11 cellular contexts compared by ENCODE assay signal in the genomic region with DNA sequence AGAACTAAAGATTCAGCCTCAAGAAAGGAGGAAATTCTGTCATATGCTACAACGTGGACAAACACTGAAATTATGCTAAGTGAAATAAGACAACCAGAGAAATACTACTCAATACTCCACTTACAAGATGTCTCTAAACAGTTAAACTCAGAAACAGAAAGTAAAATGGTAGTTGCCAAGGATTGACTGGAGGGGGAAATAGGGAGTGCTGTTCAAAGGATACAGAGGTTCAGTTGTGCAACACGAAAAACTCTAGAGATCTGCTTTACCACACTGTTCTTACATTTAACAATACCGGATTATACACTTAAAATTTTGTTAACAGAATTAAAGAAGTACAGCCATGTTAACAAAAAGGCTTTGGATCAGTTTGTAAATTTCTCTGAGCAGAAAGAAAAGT. TPM values are rescaled to one million over a fixed set of nuclear protein-coding genes. Genes with fewer than 3 reads are reported as not detected.
DNase-seq lines count a peak whose midpoint lies in the region; ATAC-seq and TF ChIP-seq lines count a peak whose summit lies in the region.
"Had no signal": no experiment of that assay in that cellular context is flagged by ENCODE, and none has a peak within 500 bp of the region (broad histone marks: within the 10 kb centered on the region; RNA-seq: fewer than 3 reads in every experiment).

No MANE protein-coding gene starts in this region.

- no peak overlapping the region for H3K4me3 ChIP-seq in naive thymus-derived CD4-positive, alpha-beta T cell (ENCODE audit: low read length)
- H3K4me3 ChIP-seq: neural progenitor cell had no signal

- POLR2A ChIA-PET in CD4-positive, alpha-beta T cell (lab: Charles Lee) = interaction anchor here (0.8 kb wide), 1 partner anchor 40 kb away, joined by 3 read pairs; the partner anchor contains the start of gene C2orf15
- POLR2A ChIA-PET in naive thymus-derived CD4-positive, alpha-beta T cell (lab: Charles Lee) = no interaction called here

- no peaks in the 10 kb centered on the region for H3K4me1 ChIP-seq in naive thymus-derived CD4-positive, alpha-beta T cell (ENCODE audit: control insufficient read depth in 2 of 2, insufficient read depth in 2 of 2, low read length in 2 of 2)
- H3K4me1 ChIP-seq: neural progenitor cell had no signal

- H3K27me3 Mint-ChIP-seq in CD4-positive, alpha-beta T cell = no peaks in the 10 kb centered on the region
- no peaks in the 10 kb centered on the region for H3K27me3 Mint-ChIP-seq in central memory CD8-positive, alpha-beta T cell
- H3K27me3 Mint-ChIP-seq in naive thymus-derived CD4-positive, alpha-beta T cell = no peaks in the 10 kb centered on the region

- DNase-seq in CD4-positive, alpha-beta T cell = no peak
- DNase-seq in LHCN-M2 (ENCODE audit: low read depth) (peak; percentile 44), SK-N-DZ (ENCODE audit: low spot score) (no peak), occipital lobe (lab: John Stamatoyannopoulos, UW) (no peak), NCI-H1930 (lab: John Stamatoyannopoulos, UW) (no peak)
- DNase-seq in central memory CD8-positive, alpha-beta T cell (ENCODE audit: low spot score in 2 of 2) = no peak
- no peak for DNase-seq in naive thymus-derived CD4-positive, alpha-beta T cell
- DNase-seq: caudate nucleus had no signal

- peak overlapping the region; percentile 14 for H3K27ac Mint-ChIP-seq in CD4-positive, alpha-beta T cell
- H3K27ac Mint-ChIP-seq in central memory CD8-positive, alpha-beta T cell (ENCODE audit: low read depth) = peak overlapping the region; percentile 6
- H3K27ac Mint-ChIP-seq in naive thymus-derived CD4-positive, alpha-beta T cell = peak overlapping the region in 7 of 9 donors; percentile 5 to 63 (median 38)
- H3K27ac Mint-ChIP-seq: neural progenitor cell had no signal

- peaks cover 4% of the 10 kb centered on the region for H3K36me3 Mint-ChIP-seq in CD4-positive, alpha-beta T cell (ENCODE audit: low read depth)
- peaks cover 3% of the 10 kb centered on the region for H3K36me3 Mint-ChIP-seq in central memory CD8-positive, alpha-beta T cell (ENCODE audit: insufficient read depth)
- H3K36me3 Mint-ChIP-seq in naive thymus-derived CD4-positive, alpha-beta T cell = peaks cover 0 to 9% (median 0%) of the 10 kb centered on the region in 5 donors
- H3K36me3 Mint-ChIP-seq: neural progenitor cell had no signal

- H3K9me3 ChIP-seq in CD4-positive, alpha-beta T cell (ENCODE audit: control insufficient read depth, low read length) = no peaks in the 10 kb centered on the region
- H3K9me3 ChIP-seq in naive thymus-derived CD4-positive, alpha-beta T cell (ENCODE audit: control insufficient read depth in 2 of 3, low read length in 3 of 3) = no peaks in the 10 kb centered on the region

- CTCF ChIA-PET in CD4-positive, alpha-beta T cell (lab: Charles Lee) = no interaction called here
- CTCF ChIA-PET in naive thymus-derived CD4-positive, alpha-beta T cell (lab: Charles Lee) = no interaction called here

- no peak overlapping the region for H3K27ac ChIP-seq in CD4-positive, alpha-beta T cell (ENCODE audit: low read depth, low read length)
- H3K27ac ChIP-seq in naive thymus-derived CD4-positive, alpha-beta T cell (ENCODE audit: low read depth, low read length) = no peak overlapping the region
- H3K27ac ChIP-seq: neural progenitor cell had no signal

- no peaks in the 10 kb centered on the region for H3K9me3 Mint-ChIP-seq in CD4-positive, alpha-beta T cell
- H3K9me3 Mint-ChIP-seq in central memory CD8-positive, alpha-beta T cell = no peaks in the 10 kb centered on the region
- H3K9me3 Mint-ChIP-seq in naive thymus-derived CD4-positive, alpha-beta T cell = no peaks in the 10 kb centered on the region
- H3K9me3 Mint-ChIP-seq: neural progenitor cell had no signal

- H3K4me1 Mint-ChIP-seq in CD4-positive, alpha-beta T cell (ENCODE audit: low read depth) = peaks cover 5% of the 10 kb centered on the region
- H3K4me1 Mint-ChIP-seq in central memory CD8-positive, alpha-beta T cell = peaks cover 10% of the 10 kb centered on the region
- H3K4me1 Mint-ChIP-seq in naive thymus-derived CD4-positive, alpha-beta T cell = peaks cover 0 to 9% (median 8%) of the 10 kb centered on the region in 7 donors
- H3K4me1 Mint-ChIP-seq: neural progenitor cell had no signal

- no peak overlapping the region for H3K4me3 Mint-ChIP-seq in CD4-positive, alpha-beta T cell
- H3K4me3 Mint-ChIP-seq in central memory CD8-positive, alpha-beta T cell = no peak overlapping the region
- no peak overlapping the region for H3K4me3 Mint-ChIP-seq in naive thymus-derived CD4-positive, alpha-beta T cell
- H3K4me3 Mint-ChIP-seq: neural progenitor cell had no signal

- H3K27me3 ChIP-seq in CD4-positive, alpha-beta T cell (ENCODE audit: control insufficient read depth, insufficient read depth, low read length) = no peaks in the 10 kb centered on the region
- H3K27me3 ChIP-seq in naive thymus-derived CD4-positive, alpha-beta T cell (ENCODE audit: control insufficient read depth in 2 of 2, insufficient read depth in 2 of 2, low read length in 2 of 2) = no peaks in the 10 kb centered on the region
- H3K27me3 ChIP-seq: neural progenitor cell had no signal

- no peak for TF ChIP-seq CTCF in CD4-positive, alpha-beta T cell (IDR thresholded peaks at IDR 0.05)

- intact Hi-C loops in CD4-positive, alpha-beta T cell (cut with DNase I, micrococcal nuclease) = no loop called here
- intact Hi-C loops in naive thymus-derived CD4-positive, alpha-beta T cell (cut with micrococcal nuclease) = loop anchor here in 1 of 2 donors (5.0 kb wide), 1 partner anchor 41 kb away; the partner anchor contains the start of gene C2orf15

- H3K36me3 ChIP-seq in naive thymus-derived CD4-positive, alpha-beta T cell (ENCODE audit: control insufficient read depth in 2 of 3, insufficient read depth in 3 of 3, low read length in 3 of 3) = no peaks in the 10 kb centered on the region
- H3K36me3 ChIP-seq: neural progenitor cell had no signal

- ATAC-seq in CD4-positive, alpha-beta T cell (ENCODE audit: poor library complexity) = no peak
- ATAC-seq in central memory CD8-positive, alpha-beta T cell (replicated peaks; ENCODE audit: extremely low read depth, poor library complexity, severe bottlenecking) = no peak
- no peak for ATAC-seq in naive thymus-derived CD4-positive, alpha-beta T cell
- ATAC-seq in HG02840 (IDR thresholded peaks at IDR 0.05; ENCODE audit: low FRiP score, unreplicated experiment) = no peak
- ATAC-seq: HCT116 had no signal

RNA-seq across cellular contexts. Expression of gene C2orf15, which starts 39.8 kb away (rescaled TPM):
- 1 to 10 TPM; 2.1 to 2.8 TPM for total RNA-seq in CD4-positive, alpha-beta T cell
- total RNA-seq in LHCN-M2 (2014; rRNA removed) (not detected in 2 replicates), occipital lobe (3.7 TPM)
- not detected for polyA plus RNA-seq in LHCN-M2 (2012)
- 1 to 10 TPM in 4 of 5 experiments, under 1 TPM in 1; 0.48 to 3.8 (median 3.1) TPM for total RNA-seq in naive thymus-derived CD4-positive, alpha-beta T cell
- polyA plus RNA-seq in naive thymus-derived CD4-positive, alpha-beta T cell = 1 to 10 TPM; 7.2 to 7.8 TPM
- 0.76 and 0.85 TPM in 2 replicates for polyA plus RNA-seq in SK-N-DZ (2014; cell fraction: cytosol; rRNA removed)
- polyA plus RNA-seq in SK-N-DZ (2014; cell fraction: nucleus; rRNA removed) = 0.31 TPM in 1 of 2 replicates, not detected in the other

RNA-seq across cellular contexts. Expression of gene TSGA10, which starts 53.0 kb away (rescaled TPM):
- total RNA-seq in CD4-positive, alpha-beta T cell = 10 to 100 TPM; 10.6 to 11.0 TPM
- total RNA-seq in LHCN-M2 (2014; rRNA removed) (1.5 and 2.5 TPM in 2 replicates), occipital lobe (21.1 TPM)
- 2.0 TPM for polyA plus RNA-seq in LHCN-M2 (2012)
- total RNA-seq in naive thymus-derived CD4-positive, alpha-beta T cell = 10 to 100 TPM in 3 of 5 experiments, 1 to 10 TPM in 2; 3.5 to 31.7 (median 12.6) TPM
- polyA plus RNA-seq in naive thymus-derived CD4-positive, alpha-beta T cell = 10 to 100 TPM; 18.6 to 29.5 TPM
- polyA plus RNA-seq in SK-N-DZ (2014; cell fraction: cytosol; rRNA removed) = 2.7 and 23.5 TPM in 2 replicates
- 2.8 and 5.4 TPM in 2 replicates for polyA plus RNA-seq in SK-N-DZ (2014; cell fraction: nucleus; rRNA removed)

RNA-seq across cellular contexts. Expression of gene LIPT1, which starts 53.1 kb away (rescaled TPM):
- 10 to 100 TPM; 12.5 to 13.3 TPM for total RNA-seq in CD4-positive, alpha-beta T cell
- 5.2 and 7.1 TPM in 2 replicates for total RNA-seq in LHCN-M2 (2014; rRNA removed)
- 1.9 TPM for polyA plus RNA-seq in LHCN-M2 (2012)
- 10 to 100 TPM in 4 of 5 experiments, 1 to 10 TPM in 1; 7.7 to 24.1 (median 15.9) TPM for total RNA-seq in naive thymus-derived CD4-positive, alpha-beta T cell
- polyA plus RNA-seq in naive thymus-derived CD4-positive, alpha-beta T cell = 10 to 100 TPM; 21.2 to 28.6 TPM
- polyA plus RNA-seq in SK-N-DZ (2014; cell fraction: cytosol; rRNA removed) = 14.6 and 14.7 TPM in 2 replicates
- 4.5 and 7.7 TPM in 2 replicates for polyA plus RNA-seq in SK-N-DZ (2014; cell fraction: nucleus; rRNA removed)
- total RNA-seq in occipital lobe = 11.5 TPM
